In the genomic region with DNA sequence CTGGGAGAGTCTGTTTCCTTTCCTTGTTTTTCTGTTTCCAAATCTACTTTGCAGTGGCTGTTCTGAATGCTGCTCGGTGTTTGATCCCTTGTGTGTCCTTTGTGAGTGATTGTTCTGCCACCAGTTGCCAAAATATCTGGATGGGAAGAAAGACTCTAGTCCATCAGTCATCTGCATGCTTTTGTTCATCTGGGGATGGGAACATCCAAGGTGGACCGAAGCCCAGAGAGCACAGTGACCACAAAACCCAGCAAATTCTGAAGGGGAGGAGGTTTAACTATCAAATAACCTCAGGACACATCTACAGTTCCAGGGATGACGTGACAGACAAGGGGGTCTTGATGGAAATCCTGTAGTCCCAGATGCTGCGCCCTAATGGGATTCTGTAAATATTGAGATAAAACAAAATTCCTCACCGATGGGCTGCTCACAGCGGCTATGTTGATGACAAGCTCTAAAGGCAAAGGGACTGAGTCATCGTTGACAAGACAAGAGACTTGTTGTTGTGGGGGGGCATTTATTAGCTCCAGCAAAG, we compare ENCODE assay signal across 1 cellular context.
TF ChIP-seq lines count a peak whose summit lies in the region.

No MANE protein-coding gene starts in this region.

TF ChIP-seq in GM12878, 131 proteins besides CTCF, POLR2A, EP300 and RAD21 (continued from another document):
- TF ChIP-seq, protein P1, sequence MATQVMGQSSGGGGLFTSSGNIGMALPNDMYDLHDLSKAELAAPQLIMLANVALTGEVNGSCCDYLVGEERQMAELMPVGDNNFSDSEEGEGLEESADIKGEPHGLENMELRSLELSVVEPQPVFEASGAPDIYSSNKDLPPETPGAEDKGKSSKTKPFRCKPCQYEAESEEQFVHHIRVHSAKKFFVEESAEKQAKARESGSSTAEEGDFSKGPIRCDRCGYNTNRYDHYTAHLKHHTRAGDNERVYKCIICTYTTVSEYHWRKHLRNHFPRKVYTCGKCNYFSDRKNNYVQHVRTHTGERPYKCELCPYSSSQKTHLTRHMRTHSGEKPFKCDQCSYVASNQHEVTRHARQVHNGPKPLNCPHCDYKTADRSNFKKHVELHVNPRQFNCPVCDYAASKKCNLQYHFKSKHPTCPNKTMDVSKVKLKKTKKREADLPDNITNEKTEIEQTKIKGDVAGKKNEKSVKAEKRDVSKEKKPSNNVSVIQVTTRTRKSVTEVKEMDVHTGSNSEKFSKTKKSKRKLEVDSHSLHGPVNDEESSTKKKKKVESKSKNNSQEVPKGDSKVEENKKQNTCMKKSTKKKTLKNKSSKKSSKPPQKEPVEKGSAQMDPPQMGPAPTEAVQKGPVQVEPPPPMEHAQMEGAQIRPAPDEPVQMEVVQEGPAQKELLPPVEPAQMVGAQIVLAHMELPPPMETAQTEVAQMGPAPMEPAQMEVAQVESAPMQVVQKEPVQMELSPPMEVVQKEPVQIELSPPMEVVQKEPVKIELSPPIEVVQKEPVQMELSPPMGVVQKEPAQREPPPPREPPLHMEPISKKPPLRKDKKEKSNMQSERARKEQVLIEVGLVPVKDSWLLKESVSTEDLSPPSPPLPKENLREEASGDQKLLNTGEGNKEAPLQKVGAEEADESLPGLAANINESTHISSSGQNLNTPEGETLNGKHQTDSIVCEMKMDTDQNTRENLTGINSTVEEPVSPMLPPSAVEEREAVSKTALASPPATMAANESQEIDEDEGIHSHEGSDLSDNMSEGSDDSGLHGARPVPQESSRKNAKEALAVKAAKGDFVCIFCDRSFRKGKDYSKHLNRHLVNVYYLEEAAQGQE (IDR thresholded peaks at IDR 0.05; ENCODE audit: low read depth, low read length) = no peak
- TF ChIP-seq ESRRA (IDR thresholded peaks at IDR 0.05; ENCODE audit: low read length) (no peak), KLF5 (IDR thresholded peaks at IDR 0.05; ENCODE audit: partially characterized antibody) (no peak), SUPT20H (IDR thresholded peaks at IDR 0.05; ENCODE audit: borderline replicate concordance, control insufficient read depth, low read depth, low read length) (no peak), MXI1 (IDR thresholded peaks at IDR 0.05; ENCODE audit: low read depth, low read length) (no peak), MYC (IDR thresholded peaks at IDR 0.05; ENCODE audit: insufficient read depth, insufficient read length, insufficient replicate concordance, low read length, severe bottlenecking) (no peak), NR2C2 (IDR thresholded peaks at IDR 0.05; ENCODE audit: borderline replicate concordance, control insufficient read depth, insufficient read length, low read depth) (no peak), PML (IDR thresholded peaks at IDR 0.05; ENCODE audit: low read length) (no peak), FOXM1 (IDR thresholded peaks at IDR 0.05; ENCODE audit: low read depth, low read length) (no peak), CEBPB (IDR thresholded peaks at IDR 0.05; ENCODE audit: borderline replicate concordance in 1 of 2, low read depth in 2 of 2, low read length in 2 of 2) (no peak), TCF7 (IDR thresholded peaks at IDR 0.05; ENCODE audit: borderline replicate concordance) (no peak), NBN (IDR thresholded peaks at IDR 0.05) (no peak), ZNF622 (IDR thresholded peaks at IDR 0.05) (no peak), YBX1 (IDR thresholded peaks at IDR 0.05) (no peak), BHLHE40 (IDR thresholded peaks at IDR 0.05; ENCODE audit: borderline replicate concordance in 1 of 2, low read depth in 2 of 2, low read length in 1 of 2) (no peak)
- TF ChIP-seq, protein P2, sequence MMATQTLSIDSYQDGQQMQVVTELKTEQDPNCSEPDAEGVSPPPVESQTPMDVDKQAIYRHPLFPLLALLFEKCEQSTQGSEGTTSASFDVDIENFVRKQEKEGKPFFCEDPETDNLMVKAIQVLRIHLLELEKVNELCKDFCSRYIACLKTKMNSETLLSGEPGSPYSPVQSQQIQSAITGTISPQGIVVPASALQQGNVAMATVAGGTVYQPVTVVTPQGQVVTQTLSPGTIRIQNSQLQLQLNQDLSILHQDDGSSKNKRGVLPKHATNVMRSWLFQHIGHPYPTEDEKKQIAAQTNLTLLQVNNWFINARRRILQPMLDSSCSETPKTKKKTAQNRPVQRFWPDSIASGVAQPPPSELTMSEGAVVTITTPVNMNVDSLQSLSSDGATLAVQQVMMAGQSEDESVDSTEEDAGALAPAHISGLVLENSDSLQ (IDR thresholded peaks at IDR 0.05) = no peak
- TF ChIP-seq, protein P3, sequence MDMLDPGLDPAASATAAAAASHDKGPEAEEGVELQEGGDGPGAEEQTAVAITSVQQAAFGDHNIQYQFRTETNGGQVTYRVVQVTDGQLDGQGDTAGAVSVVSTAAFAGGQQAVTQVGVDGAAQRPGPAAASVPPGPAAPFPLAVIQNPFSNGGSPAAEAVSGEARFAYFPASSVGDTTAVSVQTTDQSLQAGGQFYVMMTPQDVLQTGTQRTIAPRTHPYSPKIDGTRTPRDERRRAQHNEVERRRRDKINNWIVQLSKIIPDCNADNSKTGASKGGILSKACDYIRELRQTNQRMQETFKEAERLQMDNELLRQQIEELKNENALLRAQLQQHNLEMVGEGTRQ (IDR thresholded peaks at IDR 0.05; ENCODE audit: borderline replicate concordance, low read depth, low read length) = no peak
